ENCODE assay signal across 12 cellular contexts in the genomic region with DNA sequence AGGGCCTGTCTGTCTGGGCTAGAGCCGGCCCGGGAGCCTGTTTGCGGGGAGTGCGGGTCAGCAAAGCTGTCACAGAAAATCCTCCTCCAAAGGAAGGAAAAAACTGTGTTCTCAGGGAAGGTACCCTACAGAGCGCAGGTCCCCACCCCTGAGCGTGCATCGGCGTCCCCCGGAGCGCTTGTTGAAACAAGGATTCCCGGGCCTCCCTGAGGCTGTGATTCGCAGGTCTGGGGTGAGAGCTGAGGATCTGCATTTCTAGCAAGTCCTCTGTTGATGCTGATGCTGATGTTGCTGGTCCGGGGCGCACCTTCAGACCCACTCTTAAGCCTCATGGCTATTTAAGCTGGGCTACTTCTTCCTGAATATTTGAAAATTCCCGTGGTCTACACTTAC.
DNase-seq lines count a peak whose midpoint lies in the region; ATAC-seq and TF ChIP-seq lines count a peak whose summit lies in the region.
"Had no signal": no experiment of that assay in that cellular context is flagged by ENCODE, and none has a peak within 500 bp of the region (broad histone marks: within the 10 kb centered on the region; RNA-seq: fewer than 3 reads in every experiment).

No MANE protein-coding gene starts in this region.

- ATAC-seq in T-helper 17 cell (no peak), lower lobe of right lung (no peak), GM18517 (IDR thresholded peaks at IDR 0.05; ENCODE audit: unreplicated experiment) (no peak)

- intact Hi-C loops in lower lobe of right lung (cut with DNase I) = loop anchor here (5.0 kb wide), 1 partner anchor 110 kb away; no protein-coding TSS in a partner anchor
- intact Hi-C loops in PC-9 (cut with micrococcal nuclease; ENCODE audit: unreplicated experiment) = loop anchor here (5.0 kb wide), 1 partner anchor 515 kb away; no protein-coding TSS in a partner anchor

- H3K27ac Mint-ChIP-seq in T-helper 17 cell = peak overlapping the region; percentile 63

- POLR2A ChIA-PET in PC-9 (lab: Charles Lee; ENCODE audit: unreplicated experiment) = no interaction called here

- H3K9me3 ChIP-seq in T-helper 17 cell (ENCODE audit: control insufficient read depth, low read length, poor library complexity, severe bottlenecking) (no peaks in the 10 kb centered on the region), lower lobe of right lung (no peaks in the 10 kb centered on the region), PC-9 (ENCODE audit: insufficient read depth, low read depth) (no peaks in the 10 kb centered on the region), SJCRH30 (replicated peaks) (no peaks in the 10 kb centered on the region)
- H3K9me3 ChIP-seq: adrenal gland, vagina had no signal

- H3K4me1 Mint-ChIP-seq in T-helper 17 cell = peaks cover 8% of the 10 kb centered on the region

- H3K36me3 ChIP-seq in ACC112 (ENCODE audit: insufficient read depth, low read length) (no peaks in the 10 kb centered on the region), H7 (replicated peaks; ENCODE audit: control insufficient read depth, insufficient read depth, low read length) (no peaks in the 10 kb centered on the region), lower lobe of right lung (no peaks in the 10 kb centered on the region), PC-9 (ENCODE audit: low read depth) (no peaks in the 10 kb centered on the region), SJCRH30 (no peaks in the 10 kb centered on the region)
- H3K36me3 ChIP-seq: adrenal gland, vagina had no signal

- peaks cover 2% of the 10 kb centered on the region for H3K36me3 Mint-ChIP-seq in T-helper 17 cell (ENCODE audit: low read depth)

- H3K4me2 ChIP-seq in PC-9 = no peak overlapping the region

- H3K4me3 ChIP-seq in ACC112 (ENCODE audit: low read depth, low read length) (peak overlapping the region; percentile 31; the same call in 1 of the 2 replicates), H7 (ENCODE audit: insufficient read depth, low read depth, low read length) (peak overlapping the region; percentile 29), lower lobe of right lung (peak overlapping the region; percentile 18), PC-9 (no peak overlapping the region), SJCRH30 (no peak overlapping the region)

- H3K27me3 Mint-ChIP-seq in T-helper 17 cell = peaks cover 69% of the 10 kb centered on the region

- CTCF ChIA-PET in PC-9 (lab: Charles Lee) = no interaction called here

- no peaks in the 10 kb centered on the region for H3K9me2 ChIP-seq in PC-9 (ENCODE audit: insufficient read depth)

- no peaks in the 10 kb centered on the region for H4K20me1 ChIP-seq in PC-9 (ENCODE audit: insufficient read depth)

- H3F3A ChIP-seq in PC-9 (ENCODE audit: insufficient read depth, low read depth) = no peaks in the 10 kb centered on the region

- peak overlapping the region; percentile 41 for H3K4me3 Mint-ChIP-seq in T-helper 17 cell

- H2AFZ ChIP-seq in ACC112 (ENCODE audit: low read length, unreplicated experiment) (no peak overlapping the region), PC-9 (no peak overlapping the region)

- H3K4me1 ChIP-seq in ACC112 (ENCODE audit: control insufficient read depth, insufficient read depth, low read length, unreplicated experiment) (no peaks in the 10 kb centered on the region), lower lobe of right lung (peaks cover 12% of the 10 kb centered on the region), PC-9 (replicated peaks; ENCODE audit: insufficient read depth) (no peaks in the 10 kb centered on the region), SJCRH30 (no peaks in the 10 kb centered on the region)

- no peak overlapping the region for H3K27ac ChIP-seq in ACC112 (ENCODE audit: low read depth, low read length)
- H3K27ac ChIP-seq in lower lobe of right lung = no peak overlapping the region
- H3K27ac ChIP-seq in PC-9 = no peak overlapping the region
- H3K27ac ChIP-seq in SJCRH30 = no peak overlapping the region
- H3K27ac ChIP-seq: adrenal gland had no signal

- H3K79me2 ChIP-seq in ACC112 (ENCODE audit: control insufficient read depth, insufficient read depth, low read length, unreplicated experiment) (no peaks in the 10 kb centered on the region), PC-9 (ENCODE audit: low read depth) (no peaks in the 10 kb centered on the region)

- peak; percentile 75 for DNase-seq in H7
- no peak for DNase-seq in T-helper 17 cell
- DNase-seq in lower lobe of right lung = no peak
- DNase-seq in hepatic stellate cell (ENCODE audit: low spot score) = no peak
- DNase-seq in PC-9 = no peak
- no peak for DNase-seq in SJCRH30
- DNase-seq: DMS79, NCI-H2029 treated with DMSO at 0.1 percent for 48 hours had no signal

- H3K27me3 ChIP-seq in ACC112 (ENCODE audit: insufficient read depth, low read length) = peaks cover 56% of the 10 kb centered on the region
- peaks cover 30% of the 10 kb centered on the region for H3K27me3 ChIP-seq in H7 (ENCODE audit: control insufficient read depth, insufficient read depth, low read length)
- H3K27me3 ChIP-seq in lower lobe of right lung (ENCODE audit: low read depth) = peaks cover 32% of the 10 kb centered on the region
- peaks cover 80% of the 10 kb centered on the region for H3K27me3 ChIP-seq in PC-9 (ENCODE audit: insufficient read depth, low read depth)
- H3K27me3 ChIP-seq in SJCRH30 = peaks cover 6% of the 10 kb centered on the region; the same call in 1 of the 2 replicates
- H3K27me3 ChIP-seq: vagina had no signal

- no TSS peak for BruUV-seq in PC-9 (replicated peaks; lab: Mats Ljungman, UMichigan)

- TF ChIP-seq CTCF in lower lobe of right lung (IDR thresholded peaks at IDR 0.05) = no peak
- TF ChIP-seq CTCF in PC-9 (conservative IDR thresholded peaks at IDR 0.05) = no peak

Comparison
In these comparisons a context has a peak if more than half of its experiments do, and no peak if none do; other contexts are left out.
1. H3K4me3 ChIP-seq: peak in ACC112 (single experiment), H7 (single experiment) and lower lobe of right lung (single experiment); none in PC-9 (single experiment) and SJCRH30 (single experiment).